Comparison of ENCODE assay signal across 10 cellular contexts in genomic region chr19:4539697-4540581, GRCh38. TPM values are rescaled to one million over a fixed set of nuclear protein-coding genes. Genes with fewer than 3 reads are reported as not detected.
DNase-seq lines count a peak whose midpoint lies in the region; ATAC-seq, FAIRE-seq and TF ChIP-seq lines count a peak whose summit lies in the region.
"Had no signal": no experiment of that assay in that cellular context is flagged by ENCODE, and none has a peak within 500 bp of the region (broad histone marks: within the 10 kb centered on the region; RNA-seq: fewer than 3 reads in every experiment).

LRG1 (minus strand) TSS chr19:4540036; CDS start chr19:4540013, 23 bp downstream.

- H3K27me3 ChIP-seq in CD8-positive, alpha-beta memory T cell (ENCODE audit: insufficient read depth, low read length, poor library complexity, severe bottlenecking) = no peaks in the 10 kb centered on the region
- H3K27me3 ChIP-seq in HUES48 (ENCODE audit: control insufficient read depth, insufficient read depth, low read length) (peaks cover 4% of the 10 kb centered on the region; the same call in 1 of the 2 replicates), adrenal gland (no peaks in the 10 kb centered on the region), brain microvascular endothelial cell (replicated peaks) (peaks cover 4% of the 10 kb centered on the region)

- POLR2A ChIA-PET in CD8-positive, alpha-beta memory T cell (lab: Charles Lee) = no interaction called here

- TF ChIP-seq CTCF in adrenal gland (IDR thresholded peaks at IDR 0.05) = no peak
- no peak for TF ChIP-seq CTCF in chondrocyte (IDR thresholded peaks at IDR 0.05)
- TF ChIP-seq CTCF in brain microvascular endothelial cell (IDR thresholded peaks at IDR 0.05; ENCODE audit: low read depth, low read length, missing control alignments) = no peak

- no peak within 1 kb of the TSS for H3K27ac Mint-ChIP-seq in CD8-positive, alpha-beta memory T cell
- no peak within 1 kb of the TSS for H3K27ac Mint-ChIP-seq in chondrocyte (ENCODE audit: unreplicated experiment)

- WGBS in adrenal gland, 4 donors = 44 to 58% (median 49%) methylated on average over 6 to 14 of the region's 14 CpGs

- in situ Hi-C loops in brain microvascular endothelial cell (cut with HindIII; ENCODE audit: low pct_ligation_motif_present, low sequenced_read_pairs) = no loop called here

- ATAC-seq in GM18502 (IDR thresholded peaks at IDR 0.05; ENCODE audit: poor library complexity, unreplicated experiment) = no peak

- H3K36me3 ChIP-seq in CD8-positive, alpha-beta memory T cell (ENCODE audit: insufficient read depth, low read length) = no peaks in the 10 kb centered on the region
- H3K36me3 ChIP-seq in HUES48 (ENCODE audit: control insufficient read depth, insufficient read depth, low read length) (no peaks in the 10 kb centered on the region), adrenal gland (replicated peaks in 1 of 2) (no peaks in the 10 kb centered on the region), brain microvascular endothelial cell (replicated peaks) (no peaks in the 10 kb centered on the region)

- CTCF ChIA-PET in CD8-positive, alpha-beta memory T cell (lab: Charles Lee) = interaction anchor here (1.0 kb wide), 1 partner anchor 16 kb away, joined by 3 read pairs; no protein-coding TSS in a partner anchor

- no peak for DNase-seq in CD8-positive, alpha-beta memory T cell
- DNase-seq in adrenal gland (peak in 5 of 7 donors; percentile 62 to 94 (median 74)), mucosa of gallbladder (ENCODE audit: low spot score) (peak; percentile 71), H54 (ENCODE audit: insufficient read length, low spot score) (no peak), chondrocyte (ENCODE audit: low spot score) (no peak), brain microvascular endothelial cell (no peak)

- peaks cover 4% of the 10 kb centered on the region for H3K4me1 ChIP-seq in CD8-positive, alpha-beta memory T cell (ENCODE audit: insufficient read depth, low read length)
- H3K4me1 ChIP-seq in HUES48 (ENCODE audit: control insufficient read depth, insufficient read depth, low read length) = 0 out of 2 replicates have a peak, but pooled peaks cover 5% of the 10 kb centered on the region
- peaks cover 8 to 28% of the 10 kb centered on the region in 2 donors for H3K4me1 ChIP-seq in adrenal gland (replicated peaks in 1 of 2)

- FAIRE-seq in H54 (lab: Jason Lieb, UNC) = no peak
- FAIRE-seq: G401.6 had no signal

- intact Hi-C loops in adrenal gland (cut with DNase I) = no loop called here

- TF ChIP-seq POLR2A in adrenal gland (IDR thresholded peaks at IDR 0.05) = no peak
- no peak for TF ChIP-seq POLR2A in H54 (IDR thresholded peaks at IDR 0.05; ENCODE audit: low read depth, low read length)

- peaks cover 0 to 4% (median 0%) of the 10 kb centered on the region in 5 donors for H3K9me3 Mint-ChIP-seq in CD8-positive, alpha-beta memory T cell
- no peaks in the 10 kb centered on the region for H3K9me3 Mint-ChIP-seq in chondrocyte (ENCODE audit: low read depth)

- H3K4me1 Mint-ChIP-seq in CD8-positive, alpha-beta memory T cell = peaks cover 2 to 9% (median 5%) of the 10 kb centered on the region in 3 donors
- peaks cover 2% of the 10 kb centered on the region for H3K4me1 Mint-ChIP-seq in chondrocyte (ENCODE audit: low read depth)

- peak within 1 kb of the TSS; percentile 59 for H3K27ac ChIP-seq in CD8-positive, alpha-beta memory T cell (ENCODE audit: low read depth, low read length)
- H3K27ac ChIP-seq in HUES48 (ENCODE audit: low read depth, low read length) (peak within 1 kb of the TSS; percentile 18), adrenal gland (peak within 1 kb of the TSS in 2 of 5 donors; percentile 31 to 75), brain microvascular endothelial cell (no peak within 1 kb of the TSS)

- H3K4me3 Mint-ChIP-seq in CD8-positive, alpha-beta memory T cell = no peak within 1 kb of the TSS
- no peak within 1 kb of the TSS for H3K4me3 Mint-ChIP-seq in chondrocyte (ENCODE audit: unreplicated experiment)

- H3K9ac ChIP-seq in HUES48 (ENCODE audit: low read depth, low read length) = no peak within 1 kb of the TSS

- H3K27me3 Mint-ChIP-seq in CD8-positive, alpha-beta memory T cell = peaks cover 10 to 32% of the 10 kb centered on the region in 2 donors
- H3K27me3 Mint-ChIP-seq in chondrocyte (ENCODE audit: low read depth) = peaks cover 25% of the 10 kb centered on the region

- no peaks in the 10 kb centered on the region for H3K36me3 Mint-ChIP-seq in CD8-positive, alpha-beta memory T cell
- H3K36me3 Mint-ChIP-seq in chondrocyte (ENCODE audit: low read depth) = no peaks in the 10 kb centered on the region

- no peak within 1 kb of the TSS for H3K4me3 ChIP-seq in CD8-positive, alpha-beta memory T cell (ENCODE audit: low read length)
- H3K4me3 ChIP-seq in HUES48 (ENCODE audit: low read depth, low read length) (no peak within 1 kb of the TSS), adrenal gland (no peak within 1 kb of the TSS), brain microvascular endothelial cell (ENCODE audit: low read depth, low read length) (no peak within 1 kb of the TSS)

- no peaks in the 10 kb centered on the region for H3K9me3 ChIP-seq in CD8-positive, alpha-beta memory T cell (ENCODE audit: low read length)
- H3K9me3 ChIP-seq in HUES48 (ENCODE audit: control insufficient read depth, insufficient read depth, low read length) (no peaks in the 10 kb centered on the region), adrenal gland (replicated peaks in 1 of 3) (peaks cover 0 to 4% (median 0%) of the 10 kb centered on the region in 3 donors)

RNA-seq across cellular contexts. Expression of gene LRG1, which starts in this region (rescaled TPM):
- total RNA-seq in CD8-positive, alpha-beta memory T cell = not detected
- polyA plus RNA-seq in CD8-positive, alpha-beta memory T cell = 0.06 TPM
- total RNA-seq in adrenal gland (10 to 100 TPM in 1 of 8 donors, 1 to 10 TPM in 5, under 1 TPM in 1, not detected in 1; 0.84 to 52.5 (median 3.9) TPM), mucosa of gallbladder (16.2 TPM), chondrocyte (not detected in 3 replicates)
- polyA plus RNA-seq in adrenal gland = 1 to 10 TPM in 2 of 3 donors, under 1 TPM in 1; 0.80 to 1.6 (median 1.2) TPM
- total RNA-seq: fibroblast of villous mesenchyme had no signal

Comparison
In these comparisons a context has a peak if more than half of its experiments do, and no peak if none do; other contexts are left out.
1. DNase-seq: peak in adrenal gland (5 of 7) and mucosa of gallbladder (single experiment); none in CD8-positive, alpha-beta memory T cell (0 of 5), H54 (single experiment), chondrocyte (single experiment) and brain microvascular endothelial cell (single experiment).